14 cellular contexts compared by ENCODE assay signal in genomic region chr20:37200926-37201826, GRCh38. TPM values are rescaled to one million over a fixed set of nuclear protein-coding genes. Genes with fewer than 3 reads are reported as not detected.
DNase-seq lines count a peak whose midpoint lies in the region; TF ChIP-seq lines count a peak whose summit lies in the region.
"Had no signal": no experiment of that assay in that cellular context is flagged by ENCODE, and none has a peak within 500 bp of the region (broad histone marks: within the 10 kb centered on the region; RNA-seq: fewer than 3 reads in every experiment).

No MANE protein-coding gene starts in this region.

- peaks cover 30% of the 10 kb centered on the region for H3F3A ChIP-seq in neural progenitor cell (ENCODE audit: low read depth)

- H3K4me3 ChIP-seq in SJSA1 (no peak overlapping the region), esophagus muscularis mucosa (no peak overlapping the region), neural progenitor cell (no peak overlapping the region), prostate gland (no peak overlapping the region)

- TF ChIP-seq EP300 in esophagus muscularis mucosa (IDR thresholded peaks at IDR 0.05), result no peak

- no peak overlapping the region for H3K27ac Mint-ChIP-seq in neural progenitor cell
- H3K27ac Mint-ChIP-seq: natural killer cell treated with Interleukin-12 subunit alpha and Interleukin-12 subunit beta and Interleukin-15 and Interleukin-18, amount 100 ng/mL, for 72 hours had no signal

- H3K36me3 ChIP-seq in SJSA1 (peaks cover 76% of the 10 kb centered on the region), esophagus muscularis mucosa (peaks cover 30 to 68% (median 57%) of the 10 kb centered on the region in 4 donors), neural progenitor cell (peaks cover 11% of the 10 kb centered on the region), prostate gland (peaks cover 0 to 10% of the 10 kb centered on the region in 2 donors)

- peaks cover 89% of the 10 kb centered on the region for H3K79me2 ChIP-seq in neural progenitor cell (ENCODE audit: low read depth)

- no peaks in the 10 kb centered on the region for H3K9me3 ChIP-seq in SJSA1 (replicated peaks)
- no peaks in the 10 kb centered on the region for H3K9me3 ChIP-seq in esophagus muscularis mucosa
- no peaks in the 10 kb centered on the region for H3K9me3 ChIP-seq in neural progenitor cell (ENCODE audit: low read depth)
- no peaks in the 10 kb centered on the region for H3K9me3 ChIP-seq in prostate gland

- H3K27me3 Mint-ChIP-seq in neural progenitor cell (ENCODE audit: insufficient read depth, low read depth), result peaks cover 3% of the 10 kb centered on the region
- H3K27me3 Mint-ChIP-seq: natural killer cell treated with Interleukin-12 subunit alpha and Interleukin-12 subunit beta and Interleukin-15 and Interleukin-18, amount 100 ng/mL, for 72 hours had no signal

- intact Hi-C loops in esophagus muscularis mucosa (cut with DNase I), result loop anchor here (5.0 kb wide), 1 partner anchor 41 kb away; no protein-coding TSS in a partner anchor
- intact Hi-C loops in prostate gland (cut with DNase I), result no loop called here

- H3K9ac ChIP-seq in neural progenitor cell, result no peak overlapping the region

- peaks cover 44% of the 10 kb centered on the region for H3K36me3 Mint-ChIP-seq in neural progenitor cell

- no peak for TF ChIP-seq POLR2A in esophagus muscularis mucosa (IDR thresholded peaks at IDR 0.05; ENCODE audit: low read depth)
- TF ChIP-seq POLR2A in prostate gland (IDR thresholded peaks at IDR 0.05), result no peak

- DNase-seq in ELR (ENCODE audit: low read depth) (peak; percentile 28), SJSA1 (ENCODE audit: low read depth in 1 of 2, low spot score in 2 of 2) (no peak), esophagus muscularis mucosa (ENCODE audit: extremely low spot score) (no peak), neural progenitor cell (ENCODE audit: low spot score) (no peak), globus pallidus (ENCODE audit: low spot score) (no peak), MV-4-11 (lab: John Stamatoyannopoulos, UW) (no peak), cortex of kidney (lab: John Stamatoyannopoulos, UW) (no peak), prostate gland (ENCODE audit: low spot score) (no peak)
- DNase-seq: activated gamma-delta T cell treated with Interleukin-2 at 50 U/mL for 16 hours, caudate nucleus, KG1, NCI-H1436, small intestine had no signal

- H3K4me2 ChIP-seq in neural progenitor cell, result no peak overlapping the region

- no peak overlapping the region for H3K4me3 Mint-ChIP-seq in neural progenitor cell
- H3K4me3 Mint-ChIP-seq: natural killer cell treated with Interleukin-12 subunit alpha and Interleukin-12 subunit beta and Interleukin-15 and Interleukin-18, amount 100 ng/mL, for 72 hours had no signal

- no peaks in the 10 kb centered on the region for H3K9me3 Mint-ChIP-seq in neural progenitor cell
- H3K9me3 Mint-ChIP-seq: natural killer cell treated with Interleukin-12 subunit alpha and Interleukin-12 subunit beta and Interleukin-15 and Interleukin-18, amount 100 ng/mL, for 72 hours had no signal

- H3K27me3 ChIP-seq in SJSA1 (replicated peaks), result no peaks in the 10 kb centered on the region
- no peaks in the 10 kb centered on the region for H3K27me3 ChIP-seq in esophagus muscularis mucosa
- H3K27me3 ChIP-seq in neural progenitor cell, result no peaks in the 10 kb centered on the region
- H3K27me3 ChIP-seq in prostate gland (replicated peaks; ENCODE audit: insufficient read depth), result no peaks in the 10 kb centered on the region

- H2AFZ ChIP-seq in neural progenitor cell (replicated peaks), result no peak overlapping the region

- TF ChIP-seq CTCF in esophagus muscularis mucosa (IDR thresholded peaks at IDR 0.05) (no peak), neural progenitor cell (IDR thresholded peaks at IDR 0.05) (no peak), prostate gland (IDR thresholded peaks at IDR 0.05) (no peak)

- peaks cover 47% of the 10 kb centered on the region for H3K4me1 Mint-ChIP-seq in neural progenitor cell

- 97% methylated on average over 13 of the region's 13 CpGs for WGBS in esophagus muscularis mucosa
- WGBS in prostate gland, result 93% methylated on average over 13 of the region's 13 CpGs

- no peaks in the 10 kb centered on the region for H4K20me1 ChIP-seq in neural progenitor cell (ENCODE audit: low read depth)

- H3K27ac ChIP-seq in SJSA1 (peak overlapping the region; percentile 91), esophagus muscularis mucosa (replicated peaks in 1 of 4) (peak overlapping the region; percentile 64 to 81 (median 76)), neural progenitor cell (peak overlapping the region; percentile 63), prostate gland (no peak overlapping the region)

- H3K4me1 ChIP-seq in SJSA1 (replicated peaks) (peaks cover 15% of the 10 kb centered on the region), esophagus muscularis mucosa (peaks cover 13 to 47% (median 27%) of the 10 kb centered on the region in 4 donors), neural progenitor cell (peaks cover 24% of the 10 kb centered on the region), prostate gland (replicated peaks) (no peaks in the 10 kb centered on the region)

RNA-seq across cellular contexts. Expression of gene MROH8, which starts 21.8 kb away (rescaled TPM):
- 2.3 and 5.1 TPM in 2 replicates for total RNA-seq in SJSA1 (2014; rRNA removed; shearing (Covaris generic))
- 1 to 10 TPM; 2.7 to 6.2 (median 3.0) TPM for total RNA-seq in esophagus muscularis mucosa
- total RNA-seq in neural progenitor cell (ENCODE audit: low replicate concordance), result 2.2 and 3.5 TPM in 2 replicates
- 10 to 100 TPM in 1 of 2 donors, 1 to 10 TPM in 1; 5.2 to 16.7 TPM for total RNA-seq in prostate gland

RNA-seq across cellular contexts. Expression of gene RPN2, which starts 22.0 kb away (rescaled TPM):
- 353 and 402 TPM in 2 replicates for total RNA-seq in SJSA1 (2014; rRNA removed; shearing (Covaris generic))
- total RNA-seq in esophagus muscularis mucosa (100 to 1,000 TPM in 3 of 4 donors, 10 to 100 TPM in 1; 89.7 to 125 (median 111) TPM), neural progenitor cell (ENCODE audit: low replicate concordance) (249 and 284 TPM in 2 replicates), prostate gland (100 to 1,000 TPM; 246 to 267 TPM)

Comparison
In these comparisons a context has a peak if more than half of its experiments do, and no peak if none do; other contexts are left out.
1. H3K27ac ChIP-seq: peak in SJSA1 (single experiment), esophagus muscularis mucosa (4 of 4) and neural progenitor cell (single experiment); none in prostate gland (0 of 2).